Comparison of ENCODE assay signal across 18 cellular contexts in genomic region chr1:189616893-189617292, GRCh38.
DNase-seq lines count a peak whose midpoint lies in the region; ATAC-seq, FAIRE-seq and TF ChIP-seq lines count a peak whose summit lies in the region.
"Had no signal": no experiment of that assay in that cellular context is flagged by ENCODE, and none has a peak within 500 bp of the region (broad histone marks: within the 10 kb centered on the region; RNA-seq: fewer than 3 reads in every experiment).

No MANE protein-coding gene starts in this region.

- FAIRE-seq in keratinocyte (lab: Jason Lieb, UNC), result peak; percentile 64
- FAIRE-seq: endometrium, GM12891, H1, pancreas had no signal

- H3K27me3 Mint-ChIP-seq in activated CD4-positive, alpha-beta T cell treated with anti-CD3 and anti-CD28 coated beads, Interleukin-2, amount 10 ng/mL, durations not matched to agents 24 days and 14 days, result no peaks in the 10 kb centered on the region
- H3K27me3 Mint-ChIP-seq: activated CD4-positive, alpha-beta memory T cell treated with anti-CD3 and anti-CD28 coated beads, Interleukin-2, amount 10 ng/mL, durations not matched to agents 7 days and 5 days had no signal

- H3K27ac ChIP-seq in keratinocyte (ENCODE audit: control insufficient read depth, insufficient read depth, low read length), result no peak overlapping the region
- H3K27ac ChIP-seq: pancreas, thyroid gland had no signal

- dilution Hi-C loops in keratinocyte (cut with MboI; ENCODE audit: extremely low pct_ligation_motif_present, low sequenced_read_pairs), result no loop called here

- H4K20me1 ChIP-seq in keratinocyte (ENCODE audit: control insufficient read depth, extremely low read depth, insufficient read depth, low read length), result no peaks in the 10 kb centered on the region

- ATAC-seq in HG03097 (IDR thresholded peaks at IDR 0.05; ENCODE audit: low FRiP score, unreplicated experiment) (no peak), HG03045 (IDR thresholded peaks at IDR 0.05; ENCODE audit: unreplicated experiment) (no peak)
- ATAC-seq: pancreas had no signal

- H3K4me1 ChIP-seq in keratinocyte (ENCODE audit: control insufficient read depth, extremely low read depth, insufficient read depth, low read length), result no peaks in the 10 kb centered on the region
- H3K4me1 ChIP-seq: pancreas, thyroid gland had no signal

- H3K4me3 ChIP-seq in keratinocyte (ENCODE audit: control insufficient read depth in 2 of 3, extremely low read depth in 1 of 3, insufficient read depth in 2 of 3, low read depth in 1 of 3, low read length in 3 of 3), result no peak overlapping the region
- H3K4me3 ChIP-seq: pancreas, thyroid gland had no signal

- no peaks in the 10 kb centered on the region for H3K27me3 ChIP-seq in keratinocyte (ENCODE audit: control insufficient read depth, extremely low read depth, insufficient read depth, low read length)
- H3K27me3 ChIP-seq: pancreas, thyroid gland had no signal

- no peak for TF ChIP-seq CTCF in keratinocyte (optimal IDR thresholded peaks at IDR 0.05 in 1 of 3, IDR thresholded peaks at IDR 0.05 in 1 of 3, conservative IDR thresholded peaks at IDR 0.05 in 1 of 3; ENCODE audit: extremely low read depth in 1 of 3, insufficient read depth in 2 of 3, low read length in 3 of 3)

- H3K9ac ChIP-seq in keratinocyte (ENCODE audit: control insufficient read depth, extremely low read depth, insufficient read depth, low read length), result no peak overlapping the region

- H2AFZ ChIP-seq in keratinocyte (ENCODE audit: control insufficient read depth, low read length), result no peak overlapping the region

- intact Hi-C loops in activated CD4-positive, alpha-beta T cell treated with anti-CD3 and anti-CD28 coated beads, Interleukin-2, amount 10 ng/mL, durations not matched to agents 24 days and 14 days (cut with micrococcal nuclease), result no loop called here

- no peaks in the 10 kb centered on the region for H3K36me3 Mint-ChIP-seq in activated CD4-positive, alpha-beta T cell treated with anti-CD3 and anti-CD28 coated beads, Interleukin-2, amount 10 ng/mL, durations not matched to agents 24 days and 14 days (ENCODE audit: low read depth)

- H3K27ac Mint-ChIP-seq in activated CD4-positive, alpha-beta T cell treated with anti-CD3 and anti-CD28 coated beads, Interleukin-2, amount 10 ng/mL, durations not matched to agents 24 days and 14 days, result no peak overlapping the region
- H3K27ac Mint-ChIP-seq: activated CD4-positive, alpha-beta memory T cell treated with anti-CD3 and anti-CD28 coated beads, Interleukin-2, amount 10 ng/mL, durations not matched to agents 7 days and 5 days had no signal

- no peaks in the 10 kb centered on the region for H3K36me3 ChIP-seq in keratinocyte (ENCODE audit: control insufficient read depth in 2 of 2, extremely low read depth in 1 of 2, insufficient read depth in 2 of 2, low read length in 2 of 2)
- H3K36me3 ChIP-seq: pancreas, thyroid gland had no signal

- DNase-seq in AG08396 (ENCODE audit: low spot score), result peak; percentile 3
- DNase-seq in M059J (ENCODE audit: low read depth), result peak; percentile 33
- DNase-seq in astrocyte of the hippocampus (ENCODE audit: low read depth, low spot score), result peak; percentile 20
- DNase-seq in keratinocyte (ENCODE audit: low read depth, low spot score), result no peak
- no peak for DNase-seq in activated CD4-positive, alpha-beta T cell treated with anti-CD3 and anti-CD28 coated beads, Interleukin-2, amount 10 ng/mL, durations not matched to agents 24 days and 14 days
- DNase-seq in activated naive CD4-positive, alpha-beta T cell treated with anti-CD3 and anti-CD28 coated beads, Interleukin-2, amount 50 U/mL, for 16 hours, result no peak
- DNase-seq: activated CD4-positive, alpha-beta memory T cell treated with anti-CD3 and anti-CD28 coated beads, Interleukin-2, amount 10 ng/mL, durations not matched to agents 7 days and 5 days; activated effector memory CD4-positive, alpha-beta T cell treated with Interleukin-2 at 50 U/mL for 16 hours; DND-41; NCI-H1092; NCI-H510A treated with DMSO at 0.1 percent for 48 hours; pancreas; thyroid gland had no signal

- no peaks in the 10 kb centered on the region for H3K4me1 Mint-ChIP-seq in activated CD4-positive, alpha-beta T cell treated with anti-CD3 and anti-CD28 coated beads, Interleukin-2, amount 10 ng/mL, durations not matched to agents 24 days and 14 days
- H3K4me1 Mint-ChIP-seq: activated CD4-positive, alpha-beta memory T cell treated with anti-CD3 and anti-CD28 coated beads, Interleukin-2, amount 10 ng/mL, durations not matched to agents 7 days and 5 days had no signal

- H3K4me3 Mint-ChIP-seq in activated CD4-positive, alpha-beta T cell treated with anti-CD3 and anti-CD28 coated beads, Interleukin-2, amount 10 ng/mL, durations not matched to agents 24 days and 14 days, result no peak overlapping the region
- H3K4me3 Mint-ChIP-seq: activated CD4-positive, alpha-beta memory T cell treated with anti-CD3 and anti-CD28 coated beads, Interleukin-2, amount 10 ng/mL, durations not matched to agents 7 days and 5 days had no signal

- no peaks in the 10 kb centered on the region for H3K9me3 Mint-ChIP-seq in activated CD4-positive, alpha-beta T cell treated with anti-CD3 and anti-CD28 coated beads, Interleukin-2, amount 10 ng/mL, durations not matched to agents 24 days and 14 days

- H3K79me2 ChIP-seq in keratinocyte (ENCODE audit: control insufficient read depth, insufficient read depth, low read length), result no peaks in the 10 kb centered on the region

- H3K9me3 ChIP-seq in keratinocyte (ENCODE audit: control insufficient read depth, low read depth, low read length), result no peaks in the 10 kb centered on the region
- H3K9me3 ChIP-seq: pancreas, thyroid gland had no signal

- no peak overlapping the region for H3K4me2 ChIP-seq in keratinocyte (ENCODE audit: control insufficient read depth, extremely low read depth, insufficient read depth, low read depth, low read length)

- H3K9me1 ChIP-seq in keratinocyte (ENCODE audit: control insufficient read depth, extremely low read depth, insufficient read depth, low read length), result no peaks in the 10 kb centered on the region

Comparison
In these comparisons a context has a peak if more than half of its experiments do, and no peak if none do; other contexts are left out.
1. DNase-seq: peak in AG08396 (single experiment), M059J (single experiment) and astrocyte of the hippocampus (single experiment); none in keratinocyte (single experiment), activated CD4-positive, alpha-beta T cell treated with anti-CD3 and anti-CD28 coated beads, Interleukin-2, amount 10 ng/mL, durations not matched to agents 24 days and 14 days (single experiment) and activated naive CD4-positive, alpha-beta T cell treated with anti-CD3 and anti-CD28 coated beads, Interleukin-2, amount 50 U/mL, for 16 hours (single experiment).